ENCODE assay signal across 26 cellular contexts in genomic region chr2:27802547-27802946, GRCh38.
"Had no signal": no experiment of that assay in that cellular context is flagged by ENCODE, and none has a peak within 500 bp of the region (broad histone marks: within the 10 kb centered on the region; RNA-seq: fewer than 3 reads in every experiment).

No MANE protein-coding gene starts in this region.

- H3K9me3 Mint-ChIP-seq: activated B cell treated with CpG ODN at 0.5 μM for 24 hours; activated naive CD4-positive, alpha-beta T cell treated with anti-CD3 and anti-CD28 coated beads, Interleukin-2, amount 50 U/mL, for 72 hours; activated T-cell treated with anti-CD3 and anti-CD28 coated beads, Interleukin-2, amount 50 U/mL, for 72 hours; central memory CD8-positive, alpha-beta T cell; nephron; stimulated activated naive B cell treated with anti-CD40 and anti-IgM and Interleukin-4, amounts not matched to agents 10 μg/mL and 1 μg/mL and 100 μg/mL, for 72 hours; T-cell had no signal

- ATAC-seq: activated CD8-positive, alpha-beta memory T cell treated with anti-CD3 and anti-CD28 coated beads, Interleukin-2, amount 10 ng/mL, durations not matched to agents 7 days and 5 days; activated CD8-positive, alpha-beta T cell treated with anti-CD3 and anti-CD28 coated beads, Interleukin-2, amount 10 ng/mL, durations not matched to agents 7 days and 5 days; activated naive CD4-positive, alpha-beta T cell treated with anti-CD3 and anti-CD28 coated beads, Interleukin-2, amount 50 U/mL, for 72 hours; activated T-cell treated with anti-CD3 and anti-CD28 coated beads, Interleukin-2, amount 50 U/mL, for 72 hours; left colon; lower lobe of right lung; mucosa of descending colon; stimulated activated naive B cell treated with anti-CD40 and anti-IgM and Interleukin-4, amounts not matched to agents 10 μg/mL and 1 μg/mL and 100 μg/mL, for 72 hours; T-cell had no signal

- H3K4me1 ChIP-seq: prostate gland, vagina had no signal

- H3K27ac Mint-ChIP-seq: activated B cell treated with CpG ODN at 0.5 μM for 24 hours; activated CD8-positive, alpha-beta memory T cell treated with anti-CD3 and anti-CD28 coated beads, Interleukin-2, amount 10 ng/mL, durations not matched to agents 7 days and 5 days; activated CD8-positive, alpha-beta T cell treated with anti-CD3 and anti-CD28 coated beads, Interleukin-2, amount 10 ng/mL, durations not matched to agents 7 days and 5 days; activated T-cell treated with anti-CD3 and anti-CD28 coated beads, Interleukin-2, amount 50 U/mL, for 72 hours; nephron; stimulated activated naive B cell treated with anti-CD40 and anti-IgM and Interleukin-4, amounts not matched to agents 10 μg/mL and 1 μg/mL and 100 μg/mL, for 72 hours; T-cell had no signal

- H3K36me3 Mint-ChIP-seq: activated naive CD4-positive, alpha-beta T cell treated with anti-CD3 and anti-CD28 coated beads, Interleukin-2, amount 50 U/mL, for 72 hours had no signal

- H3K27me3 ChIP-seq: stomach, thyroid gland, upper lobe of left lung, vagina had no signal

- H3K4me2 ChIP-seq: smooth muscle cell had no signal

- H3K27ac ChIP-seq: lower lobe of right lung, prostate gland, stomach, thyroid gland, upper lobe of left lung, vagina had no signal

- H3K9me3 ChIP-seq: lower lobe of right lung, mucosa of descending colon, prostate gland, stomach, thyroid gland, upper lobe of left lung, vagina had no signal

- DNase-seq: activated B cell treated with CpG ODN at 0.5 μM for 24 hours; activated CD8-positive, alpha-beta memory T cell treated with anti-CD3 and anti-CD28 coated beads, Interleukin-2, amount 10 ng/mL, durations not matched to agents 7 days and 5 days; activated CD8-positive, alpha-beta T cell treated with anti-CD3 and anti-CD28 coated beads, Interleukin-2, amount 10 ng/mL, durations not matched to agents 7 days and 5 days; activated naive CD4-positive, alpha-beta T cell; activated T-cell treated with anti-CD3 and anti-CD28 coated beads for 4 hours; activated T-cell treated with anti-CD3 and anti-CD28 coated beads, Interleukin-2, amount 50 U/mL, for 72 hours; dermis blood vessel endothelial cell; effector CD4-positive, alpha-beta T cell; glutamatergic neuron; hippocampal formation; left colon; lower lobe of right lung; mucosa of descending colon; retina; stimulated activated CD4-positive, alpha-beta T cell treated with anti-CD3 and anti-CD28 coated beads, Interleukin-1b, Interleukin-23, amount 100 ng/mL, for 48 hours; stimulated activated naive B cell treated with anti-CD40 and anti-IgM and Interleukin-4, amounts not matched to agents 10 μg/mL and 1 μg/mL and 100 μg/mL, for 72 hours; stomach; T-cell; thyroid gland; upper lobe of left lung had no signal

- H3K36me3 ChIP-seq: lower lobe of right lung, prostate gland, stomach, thyroid gland, upper lobe of left lung, vagina had no signal

- H3K27me3 Mint-ChIP-seq: activated B cell treated with CpG ODN at 0.5 μM for 24 hours; activated CD8-positive, alpha-beta memory T cell treated with anti-CD3 and anti-CD28 coated beads, Interleukin-2, amount 10 ng/mL, durations not matched to agents 7 days and 5 days; central memory CD8-positive, alpha-beta T cell; stimulated activated naive B cell treated with anti-CD40 and anti-IgM and Interleukin-4, amounts not matched to agents 10 μg/mL and 1 μg/mL and 100 μg/mL, for 72 hours; T-cell had no signal

- H3K4me3 Mint-ChIP-seq: activated B cell treated with CpG ODN at 0.5 μM for 24 hours; activated CD8-positive, alpha-beta memory T cell treated with anti-CD3 and anti-CD28 coated beads, Interleukin-2, amount 10 ng/mL, durations not matched to agents 7 days and 5 days; activated CD8-positive, alpha-beta T cell treated with anti-CD3 and anti-CD28 coated beads, Interleukin-2, amount 10 ng/mL, durations not matched to agents 7 days and 5 days; activated T-cell treated with anti-CD3 and anti-CD28 coated beads, Interleukin-2, amount 50 U/mL, for 72 hours; central memory CD8-positive, alpha-beta T cell; nephron; stimulated activated naive B cell treated with anti-CD40 and anti-IgM and Interleukin-4, amounts not matched to agents 10 μg/mL and 1 μg/mL and 100 μg/mL, for 72 hours; T-cell had no signal

- H3K4me1 Mint-ChIP-seq: activated B cell treated with CpG ODN at 0.5 μM for 24 hours; activated CD8-positive, alpha-beta memory T cell treated with anti-CD3 and anti-CD28 coated beads, Interleukin-2, amount 10 ng/mL, durations not matched to agents 7 days and 5 days; central memory CD8-positive, alpha-beta T cell; T-cell had no signal

- H3K4me3 ChIP-seq: lower lobe of right lung, mucosa of descending colon, prostate gland, smooth muscle cell, stomach, thyroid gland, upper lobe of left lung, vagina had no signal
